16 cellular contexts compared by ENCODE assay signal in genomic region chr10:32929634-32930033, GRCh38. TPM values are rescaled to one million over a fixed set of nuclear protein-coding genes. Genes with fewer than 3 reads are reported as not detected.
DNase-seq lines count a peak whose midpoint lies in the region; ATAC-seq, FAIRE-seq and TF ChIP-seq lines count a peak whose summit lies in the region.
"Had no signal": no experiment of that assay in that cellular context is flagged by ENCODE, and none has a peak within 500 bp of the region (broad histone marks: within the 10 kb centered on the region; RNA-seq: fewer than 3 reads in every experiment).

No MANE protein-coding gene starts in this region.

- 75 to 84% (median 81%) methylated on average over 6 of the region's 6 CpGs for WGBS in spleen, 5 donors

- H3K27me3 ChIP-seq in adipocyte (replicated peaks; ENCODE audit: control insufficient read depth, insufficient read depth, low read length), result no peaks in the 10 kb centered on the region
- no peaks in the 10 kb centered on the region for H3K27me3 ChIP-seq in spleen (replicated peaks in 1 of 7)
- H3K27me3 ChIP-seq: testis had no signal

- peaks cover 16% of the 10 kb centered on the region for H3K4me1 Mint-ChIP-seq in activated CD8-positive, alpha-beta memory T cell treated with anti-CD3 and anti-CD28 coated beads, Interleukin-2, amount 10 ng/mL, durations not matched to agents 7 days and 5 days
- peaks cover 15 to 51% of the 10 kb centered on the region in 2 donors for H3K4me1 Mint-ChIP-seq in immature natural killer cell
- H3K4me1 Mint-ChIP-seq: CD14-positive monocyte had no signal

- H3K36me3 ChIP-seq in adipocyte (ENCODE audit: control insufficient read depth, insufficient read depth, low read length, severe bottlenecking) (peaks cover 92% of the 10 kb centered on the region), spleen (peaks cover 0 to 91% (median 39%) of the 10 kb centered on the region in 6 donors)

- TF ChIP-seq POLR2A in spleen (IDR thresholded peaks at IDR 0.05), result no peak

- H3K4me1 ChIP-seq in adipocyte (ENCODE audit: control insufficient read depth, insufficient read depth, low read length) (peaks cover 17% of the 10 kb centered on the region), spleen (peaks cover 0 to 19% (median 6%) of the 10 kb centered on the region in 6 donors)
- H3K4me1 ChIP-seq: testis had no signal

- ATAC-seq in activated CD8-positive, alpha-beta memory T cell treated with anti-CD3 and anti-CD28 coated beads, Interleukin-2, amount 10 ng/mL, durations not matched to agents 7 days and 5 days, result peak; percentile 66
- no peak for ATAC-seq in GM21576 (IDR thresholded peaks at IDR 0.05; ENCODE audit: unreplicated experiment)
- ATAC-seq: mucosa of descending colon had no signal

- no peak for FAIRE-seq in GM19239 (lab: Jason Lieb, UNC)

- peaks cover 44% of the 10 kb centered on the region for H3K36me3 Mint-ChIP-seq in activated CD8-positive, alpha-beta memory T cell treated with anti-CD3 and anti-CD28 coated beads, Interleukin-2, amount 10 ng/mL, durations not matched to agents 7 days and 5 days
- peaks cover 20 to 50% (median 33%) of the 10 kb centered on the region in 3 donors for H3K36me3 Mint-ChIP-seq in immature natural killer cell

- TF ChIP-seq CTCF in spleen (IDR thresholded peaks at IDR 0.05 in 8 of 11, conservative IDR thresholded peaks at IDR 0.05 in 3 of 11), result no peak

- CTCF ChIA-PET in activated CD8-positive, alpha-beta memory T cell treated with anti-CD3 and anti-CD28 coated beads, Interleukin-2, amount 10 ng/mL, durations not matched to agents 7 days and 5 days (lab: Charles Lee), result no interaction called here

- H3K9me3 ChIP-seq in adipocyte (ENCODE audit: control insufficient read depth, low read length) (no peaks in the 10 kb centered on the region), spleen (no peaks in the 10 kb centered on the region)
- H3K9me3 ChIP-seq: mucosa of descending colon, testis had no signal

- no peak overlapping the region for H3K27ac Mint-ChIP-seq in activated CD8-positive, alpha-beta memory T cell treated with anti-CD3 and anti-CD28 coated beads, Interleukin-2, amount 10 ng/mL, durations not matched to agents 7 days and 5 days
- H3K27ac Mint-ChIP-seq in immature natural killer cell, result peak overlapping the region in 4 of 6 donors; percentile 29 to 64 (median 59)
- H3K27ac Mint-ChIP-seq: activated naive CD4-positive, alpha-beta T cell treated with anti-CD3 and anti-CD28 coated beads for 36 hours; T-helper 1 cell treated with Interleukin-12 subunit alpha and Interleukin-12 subunit beta and Interleukin-4 antibody, amounts not matched to agents 30 μg/mL and 1 μg/mL, for 36 hours had no signal

- H3K4me3 Mint-ChIP-seq in activated CD8-positive, alpha-beta memory T cell treated with anti-CD3 and anti-CD28 coated beads, Interleukin-2, amount 10 ng/mL, durations not matched to agents 7 days and 5 days, result no peak overlapping the region
- H3K4me3 Mint-ChIP-seq in immature natural killer cell, result peak overlapping the region in 1 of 5 donors; percentile 67
- H3K4me3 Mint-ChIP-seq: activated naive CD4-positive, alpha-beta T cell treated with anti-CD3 and anti-CD28 coated beads for 36 hours; brain; CD14-positive monocyte; T-helper 1 cell treated with Interleukin-12 subunit alpha and Interleukin-12 subunit beta and Interleukin-4 antibody, amounts not matched to agents 30 μg/mL and 1 μg/mL, for 36 hours had no signal

- peak overlapping the region in 2 of 8 donors; percentile 3 to 20 for H3K27ac ChIP-seq in spleen

- H3K27me3 Mint-ChIP-seq in activated CD8-positive, alpha-beta memory T cell treated with anti-CD3 and anti-CD28 coated beads, Interleukin-2, amount 10 ng/mL, durations not matched to agents 7 days and 5 days, result no peaks in the 10 kb centered on the region
- peaks cover 0 to 3% (median 2%) of the 10 kb centered on the region in 3 donors for H3K27me3 Mint-ChIP-seq in immature natural killer cell (ENCODE audit: low read depth in 3 of 3)
- H3K27me3 Mint-ChIP-seq: brain had no signal

- H3K4me3 ChIP-seq in adipocyte (ENCODE audit: low read length) (peak overlapping the region; percentile 33), spleen (no peak overlapping the region)
- H3K4me3 ChIP-seq: mucosa of descending colon, testis had no signal

- no peaks in the 10 kb centered on the region for H3K9me3 Mint-ChIP-seq in activated CD8-positive, alpha-beta memory T cell treated with anti-CD3 and anti-CD28 coated beads, Interleukin-2, amount 10 ng/mL, durations not matched to agents 7 days and 5 days (ENCODE audit: low read depth)
- H3K9me3 Mint-ChIP-seq in immature natural killer cell, result no peaks in the 10 kb centered on the region
- H3K9me3 Mint-ChIP-seq: activated naive CD4-positive, alpha-beta T cell treated with anti-CD3 and anti-CD28 coated beads for 36 hours; brain had no signal

- peak; percentile 45 for DNase-seq in activated CD8-positive, alpha-beta memory T cell treated with anti-CD3 and anti-CD28 coated beads, Interleukin-2, amount 10 ng/mL, durations not matched to agents 7 days and 5 days
- no peak for DNase-seq in activated CD8-positive, alpha-beta memory T cell treated with anti-CD3 and anti-CD28 coated beads, Interleukin-2, amount 50 U/mL, for 4 hours
- DNase-seq in adipocyte (ENCODE audit: low read depth) (peak; percentile 26), immature natural killer cell (no peak), ureter (ENCODE audit: low spot score) (peak; percentile 48), spleen (no peak), GM19239 (ENCODE audit: insufficient read length, low spot score) (no peak)
- DNase-seq: activated naive CD4-positive, alpha-beta T cell treated with anti-CD3 and anti-CD28 coated beads for 36 hours; mucosa of descending colon; nucleus accumbens; stimulated activated CD4-positive, alpha-beta T cell treated with anti-CD3 and anti-CD28 coated beads, Interleukin-4, amount 100 ng/mL, for 1 hour; testis had no signal

- intact Hi-C loops in spleen (cut with DNase I; ENCODE audit: low total_unique reads), result no loop called here

- H3K9ac ChIP-seq in adipocyte (ENCODE audit: low read length), result peak overlapping the region; percentile 43

RNA-seq across cellular contexts. Expression of gene ITGB1, which starts 28.4 kb away (rescaled TPM):
- total RNA-seq in activated CD8-positive, alpha-beta memory T cell treated with anti-CD3 and anti-CD28 coated beads, Interleukin-2, amount 10 ng/mL, durations not matched to agents 7 days and 5 days, result 10 to 100 TPM; 54.2 to 59.9 TPM
- polyA plus RNA-seq in immature natural killer cell (100 to 1,000 TPM; 241 to 320 (median 276) TPM), spleen (10 to 100 TPM; 31.5 to 65.3 (median 54.3) TPM)
- total RNA-seq in ureter (349 TPM), spleen (100 to 1,000 TPM; 242 to 555 (median 365) TPM)

Comparison
In these comparisons a context has a peak if more than half of its experiments do, and no peak if none do; other contexts are left out.
1. DNase-seq: peak in activated CD8-positive, alpha-beta memory T cell treated with anti-CD3 and anti-CD28 coated beads, Interleukin-2, amount 10 ng/mL, durations not matched to agents 7 days and 5 days (single experiment), adipocyte (single experiment) and ureter (single experiment); none in activated CD8-positive, alpha-beta memory T cell treated with anti-CD3 and anti-CD28 coated beads, Interleukin-2, amount 50 U/mL, for 4 hours (single experiment), immature natural killer cell (0 of 3), spleen (single experiment) and GM19239 (single experiment).